ENCODE assay signal across 16 cellular contexts in the genomic region with DNA sequence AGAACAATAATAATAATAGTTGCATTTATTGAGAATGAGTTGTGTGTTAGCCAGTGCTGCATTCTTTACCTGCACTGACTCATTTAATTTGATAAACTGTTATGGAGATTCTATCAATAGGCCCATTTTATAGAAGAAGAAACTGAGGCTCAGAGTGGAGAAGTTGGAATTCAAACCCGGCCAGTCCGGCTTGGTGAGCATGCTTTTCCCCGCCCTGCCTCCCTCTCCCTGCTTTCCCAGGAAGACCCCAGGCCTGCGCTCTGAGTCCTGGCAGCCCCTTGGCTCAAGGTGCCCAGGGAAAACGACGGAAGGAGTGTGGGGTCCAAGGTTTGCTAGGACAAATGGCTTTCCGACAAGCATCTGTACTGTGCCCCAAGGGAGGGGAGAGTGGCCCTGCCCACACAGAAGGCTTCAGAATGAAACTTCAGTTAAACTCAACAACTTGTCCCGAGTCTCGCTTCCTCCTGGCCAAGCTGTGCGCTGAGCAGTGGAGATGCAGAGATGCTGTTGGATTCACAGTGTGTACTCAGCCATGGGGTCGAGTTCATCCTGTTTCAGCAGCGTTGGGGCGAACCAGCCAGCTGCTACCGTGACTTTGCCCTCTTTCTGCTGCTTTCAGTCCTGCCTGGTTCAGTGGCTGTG. TPM values are rescaled to one million over a fixed set of nuclear protein-coding genes. Genes with fewer than 3 reads are reported as not detected.
DNase-seq lines count a peak whose midpoint lies in the region; ATAC-seq, FAIRE-seq and TF ChIP-seq lines count a peak whose summit lies in the region.
"Had no signal": no experiment of that assay in that cellular context is flagged by ENCODE, and none has a peak within 500 bp of the region (broad histone marks: within the 10 kb centered on the region; RNA-seq: fewer than 3 reads in every experiment).

No MANE protein-coding gene starts in this region.

- H3K27me3 ChIP-seq in breast epithelium (no peaks in the 10 kb centered on the region), K562 (ENCODE audit: control insufficient read depth in 2 of 2, insufficient read depth in 2 of 2, low read length in 2 of 2) (peaks cover 11 to 22% of the 10 kb centered on the region in 2 experiments; a peak in 4 of 5 replicates), aorta (ENCODE audit: control insufficient read depth in 1 of 2, insufficient read depth in 2 of 2, low read length in 1 of 2) (no peaks in the 10 kb centered on the region), HAP-1 (ENCODE audit: low read depth) (no peaks in the 10 kb centered on the region; the same call in 1 of the 2 replicates)
- H3K27me3 ChIP-seq: cardiac muscle cell had no signal

- peaks cover 12% of the 10 kb centered on the region for H3K4me1 Mint-ChIP-seq in MCF 10A (ENCODE audit: insufficient read depth, unreplicated experiment)

- no peaks in the 10 kb centered on the region for H3K36me3 Mint-ChIP-seq in MCF 10A (ENCODE audit: insufficient read depth, unreplicated experiment)
- H3K36me3 Mint-ChIP-seq: activated naive CD4-positive, alpha-beta T cell treated with anti-CD3 and anti-CD28 coated beads, Interleukin-2, amount 10 ng/mL, durations not matched to agents 7 days and 5 days had no signal

- no peaks in the 10 kb centered on the region for H3K9me3 ChIP-seq in breast epithelium
- no peaks in the 10 kb centered on the region for H3K9me3 ChIP-seq in K562 (replicated peaks; ENCODE audit: control insufficient read depth, insufficient read depth, low read depth, low read length)
- no peaks in the 10 kb centered on the region for H3K9me3 ChIP-seq in aorta (ENCODE audit: control insufficient read depth, low read length)
- peaks cover under 1% of the 10 kb centered on the region; the same call in 1 of the 2 replicates for H3K9me3 ChIP-seq in HAP-1

- no peak for TF ChIP-seq EP300 in K562 (IDR thresholded peaks at IDR 0.05; ENCODE audit: low read length)

- TF ChIP-seq POLR2A in breast epithelium (IDR thresholded peaks at IDR 0.05) (no peak), K562 (conservative IDR thresholded peaks at IDR 0.05) (no peak)

- no peak for FAIRE-seq in K562 (lab: Jason Lieb, UNC)

- intact Hi-C loops in MCF 10A (cut with micrococcal nuclease) (loop anchor here (1.0 kb wide), 1 partner anchor 8 kb away; no protein-coding TSS in a partner anchor), breast epithelium (cut with DNase I; ENCODE audit: low total_unique reads) (no loop called here), K562 (cut with micrococcal nuclease) (no loop called here), aorta (cut with DNase I) (no loop called here)

- H3K27me3 Mint-ChIP-seq in MCF 10A (ENCODE audit: insufficient read depth, unreplicated experiment), result no peaks in the 10 kb centered on the region

- peak overlapping the region; percentile 11 for H3K4me3 Mint-ChIP-seq in MCF 10A (ENCODE audit: unreplicated experiment)
- H3K4me3 Mint-ChIP-seq: activated naive CD4-positive, alpha-beta T cell treated with anti-CD3 and anti-CD28 coated beads, Interleukin-2, amount 10 ng/mL, durations not matched to agents 7 days and 5 days had no signal

- H3K27ac ChIP-seq in breast epithelium, result no peak overlapping the region
- H3K27ac ChIP-seq in K562 (ENCODE audit: extremely low read depth, low read depth, low read length), result no peak overlapping the region; the same call in 1 of the 3 replicates
- H3K27ac ChIP-seq in aorta (ENCODE audit: low read depth in 1 of 2, low read length in 2 of 2), result no peak overlapping the region
- H3K27ac ChIP-seq: cardiac muscle cell, GM23248 had no signal

- CTCF ChIA-PET in MCF 10A (lab: Yijun Ruan, JAX), result interaction anchor here (1.1 kb wide), 1 partner anchor 116 kb away, joined by 4 read pairs; no protein-coding TSS in a partner anchor
- CTCF ChIA-PET in K562 (lab: Yijun Ruan, JAX; ENCODE audit: low intra/inter-chr PET ratio), result no interaction called here

- 66% methylated on average over 12 of the region's 14 CpGs for WGBS in K562 (ENCODE audit: insufficient coverage, low coverage, missing lambda C conversion rate)
- WGBS in aorta, 2 donors, result 49 to 58% methylated on average over 14 of the region's 14 CpGs

- H3K27ac Mint-ChIP-seq in MCF 10A (ENCODE audit: low read depth, unreplicated experiment), result peak overlapping the region; percentile 16
- H3K27ac Mint-ChIP-seq: activated naive CD4-positive, alpha-beta T cell treated with anti-CD3 and anti-CD28 coated beads, Interleukin-2, amount 10 ng/mL, durations not matched to agents 7 days and 5 days had no signal

- TF ChIP-seq CTCF in MCF 10A (IDR thresholded peaks at IDR 0.05; ENCODE audit: unreplicated experiment) (no peak), breast epithelium (IDR thresholded peaks at IDR 0.05) (no peak), K562 (IDR thresholded peaks at IDR 0.05 in 2 of 3, conservative IDR thresholded peaks at IDR 0.05 in 1 of 3; ENCODE audit: insufficient read depth in 2 of 3, low read depth in 1 of 3, low read length in 3 of 3) (no peak)

- no peak for TF ChIP-seq RAD21 in K562 (CRISPR knock-in tag; conservative IDR thresholded peaks at IDR 0.05 in 1 of 2, IDR thresholded peaks at IDR 0.05 in 1 of 2)

- DNase-seq in MCF 10A (ENCODE audit: unreplicated experiment) (no peak), breast epithelium (ENCODE audit: low spot score in 2 of 2) (no peak), K562 (ENCODE audit: extremely low read depth in 1 of 4, low spot score in 3 of 4) (no peak), aorta (peak; percentile 17 to 40), HAP-1 (ENCODE audit: low spot score in 2 of 2) (no peak), pons (ENCODE audit: low spot score) (no peak)
- DNase-seq: 8988T; activated CD4-positive, CD25-positive, alpha-beta regulatory T cell; activated naive CD4-positive, alpha-beta T cell treated with anti-CD3 and anti-CD28 coated beads, Interleukin-2, amount 10 ng/mL, durations not matched to agents 7 days and 5 days; foreskin melanocyte; GF-D8; nucleus accumbens had no signal

- H2AFZ ChIP-seq in K562 (ENCODE audit: low read depth, low read length), result peak overlapping the region; percentile 88; the same call in 1 of the 2 replicates
- H2AFZ ChIP-seq: GM23248 had no signal

- in situ Hi-C loops in K562 (cut with MboI), result no loop called here
- in situ Hi-C loops in HAP-1 (cut with MboI; ENCODE audit: low sequenced_read_pairs), result no loop called here

- no peak overlapping the region; a peak in 1 of 4 replicates for H3K9ac ChIP-seq in K562 (ENCODE audit: insufficient read depth in 1 of 2, low read depth in 2 of 2, low read length in 2 of 2)
- H3K9ac ChIP-seq: GM23248 had no signal

- H3K36me3 ChIP-seq in breast epithelium, result no peaks in the 10 kb centered on the region
- no peaks in the 10 kb centered on the region for H3K36me3 ChIP-seq in K562 (ENCODE audit: control insufficient read depth, insufficient read depth, low read length)
- no peaks in the 10 kb centered on the region for H3K36me3 ChIP-seq in aorta (ENCODE audit: control insufficient read depth in 1 of 2, insufficient read depth in 2 of 2, low read length in 1 of 2)
- no peaks in the 10 kb centered on the region for H3K36me3 ChIP-seq in HAP-1 (replicated peaks)
- H3K36me3 ChIP-seq: cardiac muscle cell had no signal

- peaks cover 3% of the 10 kb centered on the region for H3K9me1 ChIP-seq in K562 (ENCODE audit: control insufficient read depth, insufficient read depth, low read length)

- ATAC-seq in HG03103 (IDR thresholded peaks at IDR 0.05; ENCODE audit: low read depth, unreplicated experiment), result peak; percentile 80
- ATAC-seq in K562, result peak; percentile 30
- no peak for ATAC-seq in aorta (ENCODE audit: low FRiP score)
- ATAC-seq in HG03521 (IDR thresholded peaks at IDR 0.05; ENCODE audit: unreplicated experiment), result no peak

- H3K4me2 ChIP-seq in K562 (ENCODE audit: insufficient read depth, low read length), result peak overlapping the region; percentile 41

- no peaks in the 10 kb centered on the region for H3K9me3 Mint-ChIP-seq in MCF 10A (ENCODE audit: unreplicated experiment)

- no TSS peak for BruUV-seq in MCF 10A (replicated peaks; lab: Mats Ljungman, UMichigan)
- BruUV-seq in K562 (replicated peaks; lab: Mats Ljungman, UMichigan), result no TSS peak

- H4K20me1 ChIP-seq in K562 (replicated peaks; ENCODE audit: control insufficient read depth, insufficient read depth, low read length), result no peaks in the 10 kb centered on the region

- H3K4me1 ChIP-seq in breast epithelium, result no peaks in the 10 kb centered on the region
- peaks cover 12 to 14% of the 10 kb centered on the region in 2 experiments for H3K4me1 ChIP-seq in K562 (replicated peaks in 1 of 2; ENCODE audit: control insufficient read depth in 2 of 2, insufficient read depth in 2 of 2, low read length in 2 of 2)
- H3K4me1 ChIP-seq in aorta (ENCODE audit: control insufficient read depth in 1 of 2, insufficient read depth in 2 of 2, low read length in 2 of 2), result no peaks in the 10 kb centered on the region
- H3K4me1 ChIP-seq in HAP-1, result no peaks in the 10 kb centered on the region

- POLR2A ChIA-PET in MCF 10A (lab: Yijun Ruan, JAX) (no interaction called here), K562 (lab: Yijun Ruan, JAX) (interaction anchor here (0.9 kb wide), 1 partner anchor 11 kb away, joined by 4 read pairs; no protein-coding TSS in a partner anchor)

- H3K4me3 ChIP-seq in breast epithelium (no peak overlapping the region), K562 (no peak overlapping the region), aorta (ENCODE audit: low read length in 2 of 2) (no peak overlapping the region), HAP-1 (no peak overlapping the region)
- H3K4me3 ChIP-seq: cardiac muscle cell, GM23248 had no signal

- H3K79me2 ChIP-seq in K562 (ENCODE audit: control insufficient read depth, insufficient read depth, low read length), result no peaks in the 10 kb centered on the region

RNA-seq across cellular contexts. Expression of a gene that starts 23.3 kb away (rescaled TPM):
- total RNA-seq in MCF 10A (2022) (not detected in 2 replicates), breast epithelium (not detected), K562 (2014; rRNA removed) (not detected in 2 replicates), K562 (2014; rRNA removed; fragmentation: Illumina TruSeq; extraction: Trizol) (not detected in 2 replicates), K562 (2015; rRNA removed; fragmentation: Illumina TruSeq; extraction: Trizol) (not detected in 2 replicates), K562 (2021) (not detected in 2 replicates), aorta (not detected)
- not detected in 2 replicates for total RNA-seq in K562 (2011; cell fraction: chromatin; rRNA removed; ENCODE audit: low replicate concordance)
- total RNA-seq in K562 (2011; cell fraction: nucleolus; rRNA removed), result not detected in 2 replicates
- total RNA-seq in K562 (2011; cell fraction: nucleoplasm; rRNA removed), result not detected in 2 replicates
- polyA plus RNA-seq in K562 (2011; rRNA removed) (not detected in 2 replicates), K562 (2014; fragmentation: Illumina TruSeq; extraction: Trizol) (not detected in 2 replicates), K562 (2014; fragmentation: Nextera tagmentation; extraction: Ambion mirVana) (not detected), K562 (2014; rRNA removed) (not detected in 2 replicates), aorta (not detected)
- polyA plus RNA-seq in K562 (2011; cell fraction: cytosol; rRNA removed), result not detected in 2 replicates
- polyA plus RNA-seq in K562 (2011; cell fraction: nucleus; rRNA removed), result not detected in 2 replicates
- not detected in 2 replicates for polyA plus RNA-seq in K562 (2012)
- not detected in 2 replicates for polyA minus RNA-seq in K562 (2011; rRNA and poly(A)+ RNA removed)
- not detected in 2 replicates for polyA minus RNA-seq in K562 (2011; cell fraction: cytosol; rRNA and poly(A)+ RNA removed)
- not detected in 2 replicates for polyA minus RNA-seq in K562 (2011; cell fraction: nucleus; rRNA and poly(A)+ RNA removed)
- total RNA-seq: cardiac muscle cell, GM23248 had no signal
- polyA plus RNA-seq: cardiac muscle cell, GM23248 had no signal

RNA-seq across cellular contexts. Expression of a gene that starts 40.7 kb away (rescaled TPM):
- 0.51 TPM in 1 of 2 replicates, not detected in the other for total RNA-seq in MCF 10A (2022)
- 1 to 10 TPM in 1 of 3 donors, not detected in 2; 1.3 TPM for total RNA-seq in breast epithelium
- 0.37 and 0.81 TPM in 2 replicates for total RNA-seq in K562 (2011; cell fraction: chromatin; rRNA removed; ENCODE audit: low replicate concordance)
- 0.92 TPM in 1 of 2 replicates, not detected in the other for total RNA-seq in K562 (2011; cell fraction: nucleolus; rRNA removed)
- 0.66 TPM in 1 of 2 replicates, not detected in the other for total RNA-seq in K562 (2011; cell fraction: nucleoplasm; rRNA removed)
- total RNA-seq in K562 (2014; rRNA removed), result not detected in 2 replicates
- total RNA-seq in K562 (2014; rRNA removed; fragmentation: Illumina TruSeq; extraction: Trizol), result not detected in 2 replicates
- total RNA-seq in K562 (2015; rRNA removed; fragmentation: Illumina TruSeq; extraction: Trizol), result not detected in 2 replicates
- 0.33 TPM in 1 of 2 replicates, not detected in the other for total RNA-seq in K562 (2021)
- polyA plus RNA-seq in K562 (2011; rRNA removed), result 0.09 TPM in 1 of 2 replicates, not detected in the other
- 0.15 and 1.3 TPM in 2 replicates for polyA plus RNA-seq in K562 (2011; cell fraction: cytosol; rRNA removed)
- polyA plus RNA-seq in K562 (2011; cell fraction: nucleus; rRNA removed), result 0.10 and 0.58 TPM in 2 replicates
- polyA plus RNA-seq in K562 (2012), result 0.04 and 0.17 TPM in 2 replicates
- not detected in 2 replicates for polyA plus RNA-seq in K562 (2014; fragmentation: Illumina TruSeq; extraction: Trizol)
- under 1 TPM in 1 of 2 experiments, not detected in 1; 0.22 TPM for polyA plus RNA-seq in K562 (2014; fragmentation: Nextera tagmentation; extraction: Ambion mirVana)
- not detected in 2 replicates for polyA plus RNA-seq in K562 (2014; rRNA removed)
- polyA minus RNA-seq in K562 (2011; rRNA and poly(A)+ RNA removed), result not detected in 2 replicates
- not detected in 2 replicates for polyA minus RNA-seq in K562 (2011; cell fraction: cytosol; rRNA and poly(A)+ RNA removed)
- 0.27 TPM in 1 of 2 replicates, not detected in the other for polyA minus RNA-seq in K562 (2011; cell fraction: nucleus; rRNA and poly(A)+ RNA removed)
- 1 to 10 TPM; 1.7 to 2.1 TPM for total RNA-seq in aorta
- polyA plus RNA-seq in aorta, result not detected
- total RNA-seq: cardiac muscle cell, GM23248 had no signal
- polyA plus RNA-seq: cardiac muscle cell, GM23248 had no signal

Comparison
In these comparisons a context has a peak if more than half of its experiments do, and no peak if none do; other contexts are left out.
1. DNase-seq: peak in aorta (2 of 2); none in MCF 10A (single experiment), breast epithelium (0 of 2), K562 (0 of 4), HAP-1 (0 of 2) and pons (single experiment).
2. ATAC-seq: peak in HG03103 (single experiment) and K562 (single experiment); none in aorta (single experiment) and HG03521 (single experiment).